In genomic region chr11:9249252-9249651, GRCh38 we compare ENCODE assay signal across 20 cellular contexts. TPM values are rescaled to one million over a fixed set of nuclear protein-coding genes. Genes with fewer than 3 reads are reported as not detected.
DNase-seq lines count a peak whose midpoint lies in the region; ATAC-seq and TF ChIP-seq lines count a peak whose summit lies in the region.
"Had no signal": no experiment of that assay in that cellular context is flagged by ENCODE, and none has a peak within 500 bp of the region (broad histone marks: within the 10 kb centered on the region; RNA-seq: fewer than 3 reads in every experiment).

No MANE protein-coding gene starts in this region.

- no peaks in the 10 kb centered on the region for H3K9me3 ChIP-seq in DND-41 (ENCODE audit: insufficient read depth, low read length, severe bottlenecking)
- H3K9me3 ChIP-seq in T-helper 17 cell (ENCODE audit: control insufficient read depth, low read length, poor library complexity, severe bottlenecking), result no peaks in the 10 kb centered on the region
- no peaks in the 10 kb centered on the region for H3K9me3 ChIP-seq in naive thymus-derived CD4-positive, alpha-beta T cell (ENCODE audit: control insufficient read depth in 2 of 3, low read length in 3 of 3)
- H3K9me3 ChIP-seq: HAP-1 had no signal

- intact Hi-C loops in naive thymus-derived CD4-positive, alpha-beta T cell (cut with micrococcal nuclease), result no loop called here
- intact Hi-C loops in activated CD4-positive, alpha-beta T cell treated with anti-CD3 and anti-CD28 coated beads for 36 hours (cut with DNase I, micrococcal nuclease), result no loop called here

- H3K4me1 ChIP-seq in DND-41 (ENCODE audit: insufficient read depth, low read length), result peaks cover 32% of the 10 kb centered on the region
- peaks cover 14 to 72% of the 10 kb centered on the region in 2 donors for H3K4me1 ChIP-seq in naive thymus-derived CD4-positive, alpha-beta T cell (ENCODE audit: control insufficient read depth in 2 of 2, insufficient read depth in 2 of 2, low read length in 2 of 2)

- peak overlapping the region; percentile 17 for H3K27ac Mint-ChIP-seq in activated naive CD4-positive, alpha-beta T cell treated with anti-CD3 and anti-CD28 coated beads, Interleukin-2, amount 50 U/mL, for 24 hours
- H3K27ac Mint-ChIP-seq in T-helper 17 cell, result peak overlapping the region; percentile 77
- H3K27ac Mint-ChIP-seq in naive thymus-derived CD4-positive, alpha-beta T cell, result peak overlapping the region in 7 of 9 donors; percentile 49 to 92 (median 80)
- no peak overlapping the region for H3K27ac Mint-ChIP-seq in nephron progenitor cell
- no peak overlapping the region for H3K27ac Mint-ChIP-seq in activated CD4-positive, alpha-beta T cell treated with anti-CD3 and anti-CD28 coated beads for 36 hours
- H3K27ac Mint-ChIP-seq: HFFc6 had no signal

- no peaks in the 10 kb centered on the region for H3K36me3 ChIP-seq in DND-41 (ENCODE audit: insufficient read depth, low read length)
- no peaks in the 10 kb centered on the region for H3K36me3 ChIP-seq in naive thymus-derived CD4-positive, alpha-beta T cell (ENCODE audit: control insufficient read depth in 2 of 3, insufficient read depth in 3 of 3, low read length in 3 of 3)

- H3K27me3 Mint-ChIP-seq in activated naive CD4-positive, alpha-beta T cell treated with anti-CD3 and anti-CD28 coated beads, Interleukin-2, amount 50 U/mL, for 24 hours, result no peaks in the 10 kb centered on the region
- H3K27me3 Mint-ChIP-seq in T-helper 17 cell, result no peaks in the 10 kb centered on the region
- H3K27me3 Mint-ChIP-seq in naive thymus-derived CD4-positive, alpha-beta T cell, result no peaks in the 10 kb centered on the region
- H3K27me3 Mint-ChIP-seq in nephron progenitor cell (ENCODE audit: low read depth, poor library complexity), result no peaks in the 10 kb centered on the region
- H3K27me3 Mint-ChIP-seq in activated CD4-positive, alpha-beta T cell treated with anti-CD3 and anti-CD28 coated beads for 36 hours, result no peaks in the 10 kb centered on the region

- no peak for ATAC-seq in DND-41 (ENCODE audit: insufficient read depth, low read depth)
- ATAC-seq in T-helper 17 cell, result no peak
- ATAC-seq in naive thymus-derived CD4-positive, alpha-beta T cell, result no peak
- ATAC-seq in activated CD4-positive, alpha-beta T cell treated with anti-CD3 and anti-CD28 coated beads for 36 hours, result no peak

- TF ChIP-seq CTCF in DND-41 (IDR thresholded peaks at IDR 0.05; ENCODE audit: borderline replicate concordance, extremely low read depth, low read length, poor library complexity, severe bottlenecking) (no peak), foreskin fibroblast (IDR thresholded peaks at IDR 0.05; ENCODE audit: low read depth, low read length) (no peak), nephron progenitor cell (IDR thresholded peaks at IDR 0.05) (no peak)

- no peaks in the 10 kb centered on the region for H3K9me3 Mint-ChIP-seq in activated naive CD4-positive, alpha-beta T cell treated with anti-CD3 and anti-CD28 coated beads, Interleukin-2, amount 50 U/mL, for 24 hours
- peaks cover 0 to 2% (median 0%) of the 10 kb centered on the region in 11 donors for H3K9me3 Mint-ChIP-seq in naive thymus-derived CD4-positive, alpha-beta T cell
- peaks cover 7% of the 10 kb centered on the region for H3K9me3 Mint-ChIP-seq in nephron progenitor cell
- H3K9me3 Mint-ChIP-seq in activated CD4-positive, alpha-beta T cell treated with anti-CD3 and anti-CD28 coated beads for 36 hours (ENCODE audit: low read depth), result no peaks in the 10 kb centered on the region
- H3K9me3 Mint-ChIP-seq: CD8-positive, alpha-beta T cell; HFFc6 had no signal

- H4K20me1 ChIP-seq in DND-41 (ENCODE audit: insufficient read depth, low read length), result peaks cover 10% of the 10 kb centered on the region

- H3K4me2 ChIP-seq in DND-41 (ENCODE audit: insufficient read depth, low read length), result peak overlapping the region; percentile 54; the same call in 1 of the 2 replicates

- CTCF ChIA-PET in naive thymus-derived CD4-positive, alpha-beta T cell (lab: Charles Lee), result interaction anchor here (0.5 to 1.1 kb wide), 5 partner anchors 32 to 1056 kb away, joined by 3 read pairs; partner anchors contain the start of gene ADM
- CTCF ChIA-PET in activated CD4-positive, alpha-beta T cell treated with anti-CD3 and anti-CD28 coated beads for 36 hours (lab: Charles Lee), result interaction anchor here (0.8 to 0.9 kb wide), 2 partner anchors 17 to 516 kb away, joined by 3 read pairs; no protein-coding TSS in a partner anchor

- no peak overlapping the region for H2AFZ ChIP-seq in DND-41 (ENCODE audit: low read depth, low read length)

- no peaks in the 10 kb centered on the region for H3K79me2 ChIP-seq in DND-41 (ENCODE audit: insufficient read depth, low read length)

- H3K36me3 Mint-ChIP-seq in activated naive CD4-positive, alpha-beta T cell treated with anti-CD3 and anti-CD28 coated beads, Interleukin-2, amount 50 U/mL, for 24 hours, result peaks cover 6% of the 10 kb centered on the region
- H3K36me3 Mint-ChIP-seq in T-helper 17 cell (ENCODE audit: low read depth) (no peaks in the 10 kb centered on the region), nephron progenitor cell (ENCODE audit: low read depth) (peaks cover 54% of the 10 kb centered on the region)
- peaks cover 0 to 13% (median under 1%) of the 10 kb centered on the region in 5 donors for H3K36me3 Mint-ChIP-seq in naive thymus-derived CD4-positive, alpha-beta T cell
- peaks cover under 1% of the 10 kb centered on the region for H3K36me3 Mint-ChIP-seq in activated CD4-positive, alpha-beta T cell treated with anti-CD3 and anti-CD28 coated beads for 36 hours (ENCODE audit: low read depth)

- no peak overlapping the region for H3K4me3 ChIP-seq in DND-41 (ENCODE audit: low read depth in 1 of 2, low read length in 2 of 2)
- H3K4me3 ChIP-seq in naive thymus-derived CD4-positive, alpha-beta T cell (ENCODE audit: low read length), result no peak overlapping the region
- no peak overlapping the region for H3K4me3 ChIP-seq in foreskin fibroblast (ENCODE audit: low read depth in 1 of 2, low read length in 2 of 2)
- H3K4me3 ChIP-seq: HAP-1 had no signal

- H3K9ac ChIP-seq in DND-41 (ENCODE audit: low read depth, low read length), result no peak overlapping the region

- H3K27ac ChIP-seq in DND-41 (ENCODE audit: low read length), result no peak overlapping the region
- H3K27ac ChIP-seq in naive thymus-derived CD4-positive, alpha-beta T cell (ENCODE audit: low read depth, low read length), result peak overlapping the region; percentile 62
- H3K27ac ChIP-seq: HL-60 had no signal

- H3K27me3 ChIP-seq in DND-41 (ENCODE audit: insufficient read depth, low read length, poor library complexity), result no peaks in the 10 kb centered on the region
- H3K27me3 ChIP-seq in naive thymus-derived CD4-positive, alpha-beta T cell (ENCODE audit: control insufficient read depth in 2 of 2, insufficient read depth in 2 of 2, low read length in 2 of 2), result no peaks in the 10 kb centered on the region

- POLR2A ChIA-PET in naive thymus-derived CD4-positive, alpha-beta T cell (lab: Charles Lee), result interaction anchor here (0.7 to 2.9 kb wide), 3 partner anchors 15 to 140 kb away, joined by 4 to 15 read pairs (median 5); partner anchors contain the start of gene DENND5A
- POLR2A ChIA-PET in activated CD4-positive, alpha-beta T cell treated with anti-CD3 and anti-CD28 coated beads for 36 hours (lab: Charles Lee), result interaction anchor here (2.0 kb wide), 1 partner anchor 39 kb away, joined by 6 read pairs; no protein-coding TSS in a partner anchor

- H3K4me1 Mint-ChIP-seq in activated naive CD4-positive, alpha-beta T cell treated with anti-CD3 and anti-CD28 coated beads, Interleukin-2, amount 50 U/mL, for 24 hours, result peaks cover 69% of the 10 kb centered on the region
- H3K4me1 Mint-ChIP-seq in T-helper 17 cell, result peaks cover 42% of the 10 kb centered on the region
- H3K4me1 Mint-ChIP-seq in naive thymus-derived CD4-positive, alpha-beta T cell, result peaks cover 44 to 87% (median 62%) of the 10 kb centered on the region in 7 donors
- peaks cover 12% of the 10 kb centered on the region for H3K4me1 Mint-ChIP-seq in nephron progenitor cell
- H3K4me1 Mint-ChIP-seq in activated CD4-positive, alpha-beta T cell treated with anti-CD3 and anti-CD28 coated beads for 36 hours, result peaks cover 67% of the 10 kb centered on the region

- no peak overlapping the region for H3K4me3 Mint-ChIP-seq in activated naive CD4-positive, alpha-beta T cell treated with anti-CD3 and anti-CD28 coated beads, Interleukin-2, amount 50 U/mL, for 24 hours
- H3K4me3 Mint-ChIP-seq in T-helper 17 cell, result peak overlapping the region; percentile 74
- peak overlapping the region in 6 of 10 donors; percentile 23 to 81 (median 52) for H3K4me3 Mint-ChIP-seq in naive thymus-derived CD4-positive, alpha-beta T cell
- H3K4me3 Mint-ChIP-seq in nephron progenitor cell, result no peak overlapping the region
- no peak overlapping the region for H3K4me3 Mint-ChIP-seq in activated CD4-positive, alpha-beta T cell treated with anti-CD3 and anti-CD28 coated beads for 36 hours
- H3K4me3 Mint-ChIP-seq: HFFc6 had no signal

- no peak for DNase-seq in activated naive CD4-positive, alpha-beta T cell treated with anti-CD3 and anti-CD28 coated beads, Interleukin-2, amount 50 U/mL, for 16 hours
- DNase-seq in DND-41, result no peak
- DNase-seq in T-helper 17 cell, result no peak
- DNase-seq in naive thymus-derived CD4-positive, alpha-beta T cell, result no peak
- DNase-seq in foreskin fibroblast, result no peak
- DNase-seq in nephron progenitor cell, result no peak
- DNase-seq in activated CD4-positive, alpha-beta T cell treated with anti-CD3 and anti-CD28 coated beads for 36 hours, result no peak
- DNase-seq: 8988T, AML-193, C1 segment of cervical spinal cord, COR-L47, DMS153, DMS79 treated with DMSO at 0.1 percent for 48 hours, GDM1, GOT3, HFFc6 had no signal

RNA-seq across cellular contexts. Expression of gene DENND5A, which starts 15.9 kb away (rescaled TPM):
- 10 to 100 TPM; 66.3 to 96.5 TPM for total RNA-seq in T-helper 17 cell
- 100 to 1,000 TPM in 4 of 5 experiments, 10 to 100 TPM in 1; 65.0 to 178 (median 108) TPM for total RNA-seq in naive thymus-derived CD4-positive, alpha-beta T cell
- polyA plus RNA-seq in naive thymus-derived CD4-positive, alpha-beta T cell, result 10 to 100 TPM; 33.9 to 60.3 TPM
- total RNA-seq in activated CD4-positive, alpha-beta T cell treated with anti-CD3 and anti-CD28 coated beads for 36 hours, result 10 to 100 TPM; 43.6 to 62.6 TPM

Comparison
In these comparisons a context has a peak if more than half of its experiments do, and no peak if none do; other contexts are left out.
1. H3K27ac Mint-ChIP-seq: peak in activated naive CD4-positive, alpha-beta T cell treated with anti-CD3 and anti-CD28 coated beads, Interleukin-2, amount 50 U/mL, for 24 hours (single experiment), T-helper 17 cell (single experiment) and naive thymus-derived CD4-positive, alpha-beta T cell (7 of 9); none in nephron progenitor cell (single experiment) and activated CD4-positive, alpha-beta T cell treated with anti-CD3 and anti-CD28 coated beads for 36 hours (single experiment).
2. H3K4me3 Mint-ChIP-seq: peak in T-helper 17 cell (single experiment) and naive thymus-derived CD4-positive, alpha-beta T cell (6 of 10); none in activated naive CD4-positive, alpha-beta T cell treated with anti-CD3 and anti-CD28 coated beads, Interleukin-2, amount 50 U/mL, for 24 hours (single experiment), nephron progenitor cell (single experiment) and activated CD4-positive, alpha-beta T cell treated with anti-CD3 and anti-CD28 coated beads for 36 hours (single experiment).